In genomic region chr12:127280393-127281275, GRCh38 we compare ENCODE assay signal across 9 cellular contexts.
DNase-seq lines count a peak whose midpoint lies in the region; ATAC-seq and TF ChIP-seq lines count a peak whose summit lies in the region.
"Had no signal": no experiment of that assay in that cellular context is flagged by ENCODE, and none has a peak within 500 bp of the region (broad histone marks: within the 10 kb centered on the region; RNA-seq: fewer than 3 reads in every experiment).

No MANE protein-coding gene starts in this region.

- no peaks in the 10 kb centered on the region for H3K36me3 Mint-ChIP-seq in nephron (ENCODE audit: low read depth)

- no peak overlapping the region for H3K27ac ChIP-seq in effector memory CD4-positive, alpha-beta T cell (ENCODE audit: insufficient read depth, low read length, poor library complexity, severe bottlenecking)
- no peak overlapping the region for H3K27ac ChIP-seq in thoracic aorta
- H3K27ac ChIP-seq: VCaP had no signal

- H3K4me1 Mint-ChIP-seq in nephron = peaks cover 4% of the 10 kb centered on the region

- no peak overlapping the region for H3K4me3 Mint-ChIP-seq in nephron

- no peaks in the 10 kb centered on the region for H3K9me3 ChIP-seq in effector memory CD4-positive, alpha-beta T cell (ENCODE audit: control insufficient read depth, low read length)
- no peaks in the 10 kb centered on the region for H3K9me3 ChIP-seq in thoracic aorta

- H3K4me3 ChIP-seq in effector memory CD4-positive, alpha-beta T cell (ENCODE audit: insufficient read depth, low read depth, low read length, poor library complexity, severe bottlenecking) = no peak overlapping the region
- H3K4me3 ChIP-seq in thoracic aorta = no peak overlapping the region

- DNase-seq in activated CD4-positive, alpha-beta T cell treated with anti-CD3 and anti-CD28 coated beads, Interleukin-2, amount 50 U/mL, for 1 hour = peak; percentile 51
- DNase-seq in effector memory CD4-positive, alpha-beta T cell = peak; percentile 8 to 27 (median 23)
- no peak for DNase-seq in thoracic aorta (ENCODE audit: low spot score)
- no peak for DNase-seq in NCI-H446 (lab: John Stamatoyannopoulos, UW)

- no peaks in the 10 kb centered on the region for H3K27me3 ChIP-seq in effector memory CD4-positive, alpha-beta T cell (replicated peaks; ENCODE audit: control insufficient read depth, insufficient read depth, low read length, poor library complexity, severe bottlenecking)
- no peaks in the 10 kb centered on the region for H3K27me3 ChIP-seq in thoracic aorta (replicated peaks; ENCODE audit: insufficient read depth)

- H3K9me3 Mint-ChIP-seq in nephron = no peaks in the 10 kb centered on the region

- no peaks in the 10 kb centered on the region for H3K4me1 ChIP-seq in effector memory CD4-positive, alpha-beta T cell (ENCODE audit: control insufficient read depth, insufficient read depth, low read length, poor library complexity, severe bottlenecking)
- H3K4me1 ChIP-seq in thoracic aorta (ENCODE audit: control insufficient read depth in 1 of 2, low read depth in 2 of 2) = peaks cover 0 to 12% of the 10 kb centered on the region in 2 donors

- H3K27ac Mint-ChIP-seq in nephron = no peak overlapping the region

- no peaks in the 10 kb centered on the region for H3K36me3 ChIP-seq in effector memory CD4-positive, alpha-beta T cell (ENCODE audit: control insufficient read depth, insufficient read depth, low read length)
- no peaks in the 10 kb centered on the region for H3K36me3 ChIP-seq in thoracic aorta

- TF ChIP-seq CTCF in nephron (IDR thresholded peaks at IDR 0.05; ENCODE audit: unreplicated experiment in 3 of 3) (peak; percentile 94 to 99 (median 96)), thoracic aorta (IDR thresholded peaks at IDR 0.05) (peak; percentile 85)

- peak; percentile 52 for ATAC-seq in GM18867 (IDR thresholded peaks at IDR 0.05; ENCODE audit: unreplicated experiment)
- ATAC-seq in HG03342 (IDR thresholded peaks at IDR 0.05; ENCODE audit: unreplicated experiment) = peak; percentile 72
- no peak for ATAC-seq in thoracic aorta (ENCODE audit: insufficient number of reproducible peaks, low FRiP score, low read depth)
- no peak for ATAC-seq in HG03108 (IDR thresholded peaks at IDR 0.05; ENCODE audit: unreplicated experiment)

- peaks cover 53% of the 10 kb centered on the region for H3K27me3 Mint-ChIP-seq in nephron (ENCODE audit: low read depth)

Comparison
In these comparisons a context has a peak if more than half of its experiments do, and no peak if none do; other contexts are left out.
1. ATAC-seq: peak in GM18867 (single experiment) and HG03342 (single experiment); none in thoracic aorta (single experiment) and HG03108 (single experiment).
2. DNase-seq: peak in activated CD4-positive, alpha-beta T cell treated with anti-CD3 and anti-CD28 coated beads, Interleukin-2, amount 50 U/mL, for 1 hour (single experiment) and effector memory CD4-positive, alpha-beta T cell (3 of 3); none in thoracic aorta (single experiment) and NCI-H446 (0 of 2).